In the genomic region with DNA sequence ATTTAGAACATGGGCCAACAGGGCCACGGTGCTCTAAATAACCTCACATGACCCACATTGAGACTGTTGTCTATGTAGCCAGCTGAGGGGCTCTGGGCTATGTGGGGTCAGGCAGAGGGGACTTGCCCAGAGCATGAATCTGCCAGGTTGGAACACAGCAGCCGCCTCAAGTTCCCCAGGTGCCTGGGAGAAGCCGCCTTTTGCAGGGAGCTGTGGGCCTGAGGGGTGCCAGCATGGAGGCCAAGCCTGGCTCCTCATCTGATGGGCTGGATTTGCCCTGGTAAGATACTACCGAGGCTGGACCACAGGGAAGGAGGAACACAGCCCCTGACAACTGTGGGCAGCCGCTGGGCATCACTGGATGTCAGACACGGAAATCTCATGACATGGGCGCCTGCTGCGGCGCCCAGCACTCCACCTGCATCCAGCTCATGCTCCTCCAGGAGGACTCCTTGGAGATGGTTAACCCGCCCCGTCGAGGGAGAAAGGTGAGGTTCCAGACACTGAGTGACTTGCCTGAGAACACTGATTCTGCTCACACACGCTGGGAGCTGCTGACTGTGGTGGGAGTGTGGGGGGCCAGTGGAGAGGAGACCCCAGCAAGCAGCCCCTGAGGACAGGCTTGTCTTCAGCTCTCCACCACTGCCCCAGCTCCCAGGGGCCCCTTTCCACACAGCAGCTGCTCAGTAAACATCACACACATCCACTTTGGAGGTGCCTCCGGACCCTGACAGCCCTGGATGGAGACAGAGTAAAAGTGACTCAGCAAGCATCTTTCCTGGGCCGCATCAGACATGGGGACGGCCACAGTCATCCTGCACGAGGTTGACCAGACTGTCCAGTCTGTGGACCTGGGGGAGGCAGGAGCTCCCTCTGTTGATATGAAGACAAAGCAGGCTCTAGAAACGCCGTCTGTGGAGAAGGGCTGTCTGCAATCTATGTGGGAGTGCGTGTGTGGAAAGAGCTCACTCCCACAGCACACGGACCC, we compare ENCODE assay signal across 22 cellular contexts.
"Had no signal": no experiment of that assay in that cellular context is flagged by ENCODE, and none has a peak within 500 bp of the region (broad histone marks: within the 10 kb centered on the region; RNA-seq: fewer than 3 reads in every experiment).

No MANE protein-coding gene starts in this region.

- DNase-seq: activated CD4-positive, alpha-beta T cell treated with anti-CD3 and anti-CD28 coated beads, Interleukin-2, amount 10 ng/mL, durations not matched to agents 24 days and 14 days; activated CD4-positive, alpha-beta T cell treated with anti-CD3 and anti-CD28 coated beads, Interleukin-2, amount 50 U/mL, for 4 hours; activated CD8-positive, alpha-beta T cell treated with anti-CD3 and anti-CD28 coated beads for 36 hours; activated gamma-delta T cell; activated naive CD4-positive, alpha-beta T cell treated with Interleukin-2 at 50 U/mL for 16 hours; activated naive CD8-positive, alpha-beta T cell treated with anti-CD3 and anti-CD28 coated beads, Interleukin-2, amount 10 ng/mL, durations not matched to agents 7 days and 5 days; activated T-cell treated with anti-CD3 and anti-CD28 coated beads, Interleukin-2, amount 50 U/mL, for 24 hours; amygdala; Kasumi-1; KG1; MG63; MV-4-11; NCI-H1092; NCI-H1436 treated with DMSO at 0.1 percent for 48 hours; NCI-H1694 treated with DMSO at 0.1 percent for 48 hours; NCI-H2029; NCI-H345; NCI-H524 treated with DMSO at 0.1 percent for 48 hours; NK-92 treated with Interleukin-12 subunit alpha and Interleukin-12 subunit beta, amount 100 ng/mL, for 24 hours; PC-3; RPMI8226 had no signal

- ATAC-seq: activated CD8-positive, alpha-beta T cell treated with anti-CD3 and anti-CD28 coated beads for 36 hours; PC-3; Right ventricle myocardium inferior had no signal
